Comparison of ENCODE assay signal across 1 cellular context in the genomic region with DNA sequence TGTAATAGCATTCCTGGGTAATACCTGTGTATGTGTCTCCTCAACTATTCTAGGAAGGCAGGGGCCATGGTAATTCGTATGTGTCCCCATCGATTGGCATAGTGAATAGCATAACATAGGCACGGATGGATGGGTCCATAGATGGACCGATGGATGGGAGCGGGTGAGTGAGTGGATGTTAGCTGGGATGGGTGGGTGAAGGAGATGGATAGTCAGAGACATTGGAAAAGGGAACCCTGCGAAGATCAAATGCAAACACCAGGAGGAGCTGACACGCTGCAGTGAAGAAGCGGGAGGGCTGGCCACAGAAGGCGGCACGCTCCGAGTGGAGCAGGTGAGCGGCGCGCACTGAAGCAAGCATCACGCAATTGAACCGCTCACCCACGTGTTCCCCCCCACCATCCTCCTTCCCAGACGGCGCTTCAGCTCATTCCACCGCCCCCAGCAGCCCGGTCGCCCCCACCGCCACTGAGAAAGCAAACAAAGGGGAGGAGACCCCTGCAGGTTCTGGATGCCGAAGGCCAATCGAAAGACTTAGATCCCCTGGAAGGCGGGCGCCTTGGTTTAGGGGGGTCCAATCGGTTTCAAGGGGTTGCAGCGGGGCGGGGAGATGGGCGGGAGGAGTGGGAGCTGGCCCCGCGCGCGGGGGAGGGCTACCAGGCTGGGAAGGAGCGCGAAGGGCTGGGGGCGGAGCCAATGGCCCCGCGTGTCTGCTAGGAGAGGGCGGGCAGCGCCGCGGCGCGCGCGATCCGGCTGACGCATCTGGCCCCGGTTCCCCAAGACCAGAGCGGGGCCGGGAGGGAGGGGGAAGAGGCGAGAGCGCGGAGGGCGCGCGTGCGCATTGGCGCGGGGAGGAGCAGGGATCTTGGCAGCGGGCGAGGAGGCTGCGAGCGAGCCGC.
TF ChIP-seq lines count a peak whose summit lies in the region.

TSS of gene ARRB2 (plus strand) at position 839 of the 899 bp plus-strand sequence. CDS start 90 bp downstream, outside the sequence.

TF ChIP-seq in HepG2, 621 proteins besides CTCF, POLR2A, EP300 and RAD21 (continued from another document):
- no peak for TF ChIP-seq PHF5A (CRISPR knock-in tag; IDR thresholded peaks at IDR 0.05; ENCODE audit: low read depth, unreplicated experiment)
- TF ChIP-seq HOXA7 (CRISPR knock-in tag; IDR thresholded peaks at IDR 0.05): no peak
- TF ChIP-seq CCDC6 (CRISPR knock-in tag; IDR thresholded peaks at IDR 0.05): no peak
- TF ChIP-seq SOX5 (CRISPR knock-in tag; IDR thresholded peaks at IDR 0.05; ENCODE audit: borderline replicate concordance): peak; percentile 13; the same call in 1 of the 2 replicates
- TF ChIP-seq, protein P1, sequence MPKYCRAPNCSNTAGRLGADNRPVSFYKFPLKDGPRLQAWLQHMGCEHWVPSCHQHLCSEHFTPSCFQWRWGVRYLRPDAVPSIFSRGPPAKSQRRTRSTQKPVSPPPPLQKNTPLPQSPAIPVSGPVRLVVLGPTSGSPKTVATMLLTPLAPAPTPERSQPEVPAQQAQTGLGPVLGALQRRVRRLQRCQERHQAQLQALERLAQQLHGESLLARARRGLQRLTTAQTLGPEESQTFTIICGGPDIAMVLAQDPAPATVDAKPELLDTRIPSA (CRISPR knock-in tag; IDR thresholded peaks at IDR 0.05; ENCODE audit: borderline replicate concordance): 0 out of 2 replicates have a peak, but pooled peaks have one; percentile 32
- TF ChIP-seq ZNF547 (CRISPR knock-in tag; IDR thresholded peaks at IDR 0.05): no peak
- no peak for TF ChIP-seq CHCHD3 (CRISPR knock-in tag; IDR thresholded peaks at IDR 0.05)
- no peak for TF ChIP-seq MTA1 (CRISPR knock-in tag; IDR thresholded peaks at IDR 0.05; ENCODE audit: borderline replicate concordance)
- TF ChIP-seq CBX5 (CRISPR knock-in tag; IDR thresholded peaks at IDR 0.05; ENCODE audit: borderline replicate concordance): 0 out of 2 replicates have a peak, but pooled peaks have one; percentile 17
- TF ChIP-seq ZGPAT (CRISPR knock-in tag; IDR thresholded peaks at IDR 0.05): peak; percentile 37; the same call in 1 of the 2 replicates
- no peak for TF ChIP-seq ZNF468 (CRISPR knock-in tag; IDR thresholded peaks at IDR 0.05)
- TF ChIP-seq CAMTA2 (CRISPR knock-in tag; IDR thresholded peaks at IDR 0.05; ENCODE audit: borderline replicate concordance): no peak
- TF ChIP-seq HINFP (CRISPR knock-in tag; IDR thresholded peaks at IDR 0.05; ENCODE audit: low read depth): no peak
- TF ChIP-seq ZNF839 (CRISPR knock-in tag; IDR thresholded peaks at IDR 0.05; ENCODE audit: borderline replicate concordance): no peak
- TF ChIP-seq, protein P2, sequence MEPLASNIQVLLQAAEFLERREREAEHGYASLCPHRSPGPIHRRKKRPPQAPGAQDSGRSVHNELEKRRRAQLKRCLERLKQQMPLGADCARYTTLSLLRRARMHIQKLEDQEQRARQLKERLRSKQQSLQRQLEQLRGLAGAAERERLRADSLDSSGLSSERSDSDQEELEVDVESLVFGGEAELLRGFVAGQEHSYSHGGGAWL (CRISPR knock-in tag; IDR thresholded peaks at IDR 0.05): peak; percentile 62; the same call in 1 of the 2 replicates
- TF ChIP-seq SMARCE1 (IDR thresholded peaks at IDR 0.05; ENCODE audit: borderline replicate concordance): no peak
- no peak for TF ChIP-seq MBNL3 (CRISPR knock-in tag; conservative IDR thresholded peaks at IDR 0.05)
- TF ChIP-seq ZNF382 (CRISPR knock-in tag; IDR thresholded peaks at IDR 0.05; ENCODE audit: borderline replicate concordance): no peak
- TF ChIP-seq RBM22 (optimal IDR thresholded peaks at IDR 0.05; ENCODE audit: low read length): no peak
- peak; percentile 33; the same call in 1 of the 2 replicates for TF ChIP-seq POGZ (CRISPR knock-in tag; IDR thresholded peaks at IDR 0.05)
- no peak for TF ChIP-seq ZNF75D (CRISPR knock-in tag; IDR thresholded peaks at IDR 0.05; ENCODE audit: borderline replicate concordance)
- peak; percentile 50; the same call in 1 of the 2 replicates for TF ChIP-seq FOXK1 (CRISPR knock-in tag; IDR thresholded peaks at IDR 0.05; ENCODE audit: borderline replicate concordance, low read depth)
- TF ChIP-seq TOE1 (CRISPR knock-in tag; IDR thresholded peaks at IDR 0.05): no peak
- TF ChIP-seq RFX3 (CRISPR knock-in tag; IDR thresholded peaks at IDR 0.05): no peak
- TF ChIP-seq ZNF143 (CRISPR knock-in tag; IDR thresholded peaks at IDR 0.05): no peak
- TF ChIP-seq IRX3 (CRISPR knock-in tag; IDR thresholded peaks at IDR 0.05; ENCODE audit: borderline replicate concordance, low read depth): no peak
- TF ChIP-seq RFX5 (IDR thresholded peaks at IDR 0.05; ENCODE audit: low read depth, low read length): no peak
- no peak for TF ChIP-seq ZNF564 (CRISPR knock-in tag; IDR thresholded peaks at IDR 0.05)
- 0 out of 4 replicates have a peak, but pooled peaks of 1 of the 2 experiments have one; percentile 33 for TF ChIP-seq ATF4 (CRISPR knock-in tag; IDR thresholded peaks at IDR 0.05)
- TF ChIP-seq, protein P3, sequence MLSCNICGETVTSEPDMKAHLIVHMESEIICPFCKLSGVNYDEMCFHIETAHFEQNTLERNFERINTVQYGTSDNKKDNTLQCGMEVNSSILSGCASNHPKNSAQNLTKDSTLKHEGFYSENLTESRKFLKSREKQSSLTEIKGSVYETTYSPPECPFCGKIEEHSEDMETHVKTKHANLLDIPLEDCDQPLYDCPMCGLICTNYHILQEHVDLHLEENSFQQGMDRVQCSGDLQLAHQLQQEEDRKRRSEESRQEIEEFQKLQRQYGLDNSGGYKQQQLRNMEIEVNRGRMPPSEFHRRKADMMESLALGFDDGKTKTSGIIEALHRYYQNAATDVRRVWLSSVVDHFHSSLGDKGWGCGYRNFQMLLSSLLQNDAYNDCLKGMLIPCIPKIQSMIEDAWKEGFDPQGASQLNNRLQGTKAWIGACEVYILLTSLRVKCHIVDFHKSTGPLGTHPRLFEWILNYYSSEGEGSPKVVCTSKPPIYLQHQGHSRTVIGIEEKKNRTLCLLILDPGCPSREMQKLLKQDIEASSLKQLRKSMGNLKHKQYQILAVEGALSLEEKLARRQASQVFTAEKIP (CRISPR knock-in tag; IDR thresholded peaks at IDR 0.05; ENCODE audit: borderline replicate concordance): no peak
- TF ChIP-seq, protein P4, sequence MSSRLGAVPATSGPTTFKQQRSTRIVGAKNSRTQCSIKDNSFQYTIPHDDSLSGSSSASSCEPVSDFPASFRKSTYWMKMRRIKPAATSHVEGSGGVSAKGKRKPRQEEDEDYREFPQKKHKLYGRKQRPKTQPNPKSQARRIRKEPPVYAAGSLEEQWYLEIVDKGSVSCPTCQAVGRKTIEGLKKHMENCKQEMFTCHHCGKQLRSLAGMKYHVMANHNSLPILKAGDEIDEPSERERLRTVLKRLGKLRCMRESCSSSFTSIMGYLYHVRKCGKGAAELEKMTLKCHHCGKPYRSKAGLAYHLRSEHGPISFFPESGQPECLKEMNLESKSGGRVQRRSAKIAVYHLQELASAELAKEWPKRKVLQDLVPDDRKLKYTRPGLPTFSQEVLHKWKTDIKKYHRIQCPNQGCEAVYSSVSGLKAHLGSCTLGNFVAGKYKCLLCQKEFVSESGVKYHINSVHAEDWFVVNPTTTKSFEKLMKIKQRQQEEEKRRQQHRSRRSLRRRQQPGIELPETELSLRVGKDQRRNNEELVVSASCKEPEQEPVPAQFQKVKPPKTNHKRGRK (CRISPR knock-in tag; IDR thresholded peaks at IDR 0.05): no peak
- TF ChIP-seq BATF2 (CRISPR knock-in tag; IDR thresholded peaks at IDR 0.05): peak; percentile 70; the same call in 1 of the 2 replicates
- peak; percentile 57 for TF ChIP-seq POLR2G (IDR thresholded peaks at IDR 0.05; ENCODE audit: low read depth, low read length)
- no peak for TF ChIP-seq ZFAT (CRISPR knock-in tag; conservative IDR thresholded peaks at IDR 0.05)
- TF ChIP-seq, protein P5, sequence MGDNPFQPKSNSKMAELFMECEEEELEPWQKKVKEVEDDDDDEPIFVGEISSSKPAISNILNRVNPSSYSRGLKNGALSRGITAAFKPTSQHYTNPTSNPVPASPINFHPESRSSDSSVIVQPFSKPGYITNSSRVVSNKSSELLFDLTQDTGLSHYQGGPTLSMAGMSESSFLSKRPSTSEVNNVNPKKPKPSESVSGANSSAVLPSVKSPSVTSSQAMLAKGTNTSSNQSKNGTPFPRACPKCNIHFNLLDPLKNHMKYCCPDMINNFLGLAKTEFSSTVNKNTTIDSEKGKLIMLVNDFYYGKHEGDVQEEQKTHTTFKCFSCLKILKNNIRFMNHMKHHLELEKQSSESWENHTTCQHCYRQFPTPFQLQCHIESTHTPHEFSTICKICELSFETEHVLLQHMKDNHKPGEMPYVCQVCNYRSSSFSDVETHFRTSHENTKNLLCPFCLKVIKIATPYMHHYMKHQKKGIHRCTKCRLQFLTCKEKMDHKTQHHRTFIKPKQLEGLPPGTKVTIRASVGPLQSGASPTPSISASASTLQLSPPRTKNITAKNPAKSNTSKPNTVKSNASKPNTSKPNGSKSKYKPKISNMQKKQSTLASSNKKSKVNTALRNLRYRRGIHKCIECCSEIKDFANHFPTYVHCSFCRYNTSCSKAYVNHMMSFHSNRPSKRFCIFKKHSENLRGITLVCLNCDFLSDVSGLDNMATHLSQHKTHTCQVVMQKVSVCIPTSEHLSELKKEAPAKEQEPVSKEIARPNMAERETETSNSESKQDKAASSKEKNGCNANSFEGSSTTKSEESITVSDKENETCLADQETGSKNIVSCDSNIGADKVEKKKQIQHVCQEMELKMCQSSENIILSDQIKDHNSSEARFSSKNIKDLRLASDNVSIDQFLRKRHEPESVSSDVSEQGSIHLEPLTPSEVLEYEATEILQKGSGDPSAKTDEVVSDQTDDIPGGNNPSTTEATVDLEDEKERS (CRISPR knock-in tag; IDR thresholded peaks at IDR 0.05): peak; percentile 78; the same call in 1 of the 2 replicates
- TF ChIP-seq NFIB (CRISPR knock-in tag; IDR thresholded peaks at IDR 0.05; ENCODE audit: borderline replicate concordance): no peak
